In the genomic region with DNA sequence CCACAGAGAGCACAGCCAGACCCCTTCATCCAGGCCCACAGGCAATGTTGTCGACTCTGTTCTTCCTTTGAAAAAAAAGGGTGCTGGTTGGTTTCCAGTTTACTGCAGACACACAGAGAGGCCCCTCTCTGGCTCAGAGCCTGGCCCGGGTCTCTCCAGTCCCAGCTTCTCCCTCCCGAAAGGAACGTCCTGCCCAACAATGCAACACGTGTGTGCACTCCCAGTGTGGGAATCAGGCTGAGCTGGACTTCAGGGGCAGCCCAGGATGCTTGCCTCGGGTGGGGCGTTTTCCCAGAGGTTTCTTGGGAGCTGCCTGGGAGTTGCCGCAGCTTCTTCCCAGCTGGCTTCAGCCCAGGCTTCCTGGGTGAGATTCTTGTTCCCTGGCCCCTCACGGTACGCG, we compare ENCODE assay signal across 19 cellular contexts. TPM values are rescaled to one million over a fixed set of nuclear protein-coding genes. Genes with fewer than 3 reads are reported as not detected.
A peak's percentile ranks its signal among the peaks of the same experiment; 100 is the strongest.
DNase-seq lines count a peak whose midpoint lies in the region; ATAC-seq and TF ChIP-seq lines count a peak whose summit lies in the region.
"Had no signal": no experiment of that assay in that cellular context is flagged by ENCODE, and none has a peak within 500 bp of the region (broad histone marks: within the 10 kb centered on the region; RNA-seq: fewer than 3 reads in every experiment).

No MANE protein-coding gene starts in this region.

- DNase-seq in fibroblast of pulmonary artery (ENCODE audit: low read depth), result peak; percentile 13
- no peak for DNase-seq in neuronal stem cell (ENCODE audit: low spot score)
- no peak for DNase-seq in NAMALWA (ENCODE audit: low spot score)
- no peak for DNase-seq in NCI-H2107 treated with DMSO at 0.1 percent for 48 hours (lab: John Stamatoyannopoulos, UW; ENCODE audit: unreplicated experiment)
- DNase-seq: DMS79 treated with DMSO at 0.1 percent for 48 hours, GDM1, KBM-7, NCI-H1105 treated with DMSO at 0.1 percent for 48 hours, NCI-H1694, NCI-H2227 treated with DMSO at 0.1 percent for 48 hours, NCI-H524, NCI-H82, SIG-M5 had no signal

- H3K9me3 ChIP-seq in HEK293 (ENCODE audit: control insufficient read depth, insufficient read depth, low read depth, low read length), result no peaks in the 10 kb centered on the region
- H3K9me3 ChIP-seq in neuronal stem cell (replicated peaks in 1 of 2; ENCODE audit: control insufficient read depth in 2 of 2, insufficient read depth in 1 of 2, low read depth in 1 of 2, low read length in 2 of 2), result peaks cover 0 to 18% of the 10 kb centered on the region in 2 donors

- H3K27ac ChIP-seq in HEK293 (ENCODE audit: extremely low read depth, low read depth, low read length) (no peak overlapping the region), neuronal stem cell (replicated peaks; ENCODE audit: low read length) (no peak overlapping the region)
- H3K27ac ChIP-seq: C4-2B had no signal

- TF ChIP-seq CTCF in HEK293 (tag by site-specific recombination; IDR thresholded peaks at IDR 0.05), result no peak
- TF ChIP-seq CTCF in fibroblast of pulmonary artery (IDR thresholded peaks at IDR 0.05; ENCODE audit: low read length, missing control alignments), result no peak

- no peak overlapping the region for H2AFZ ChIP-seq in neuronal stem cell (ENCODE audit: low read length)

- H3K18ac ChIP-seq in neuronal stem cell (ENCODE audit: low read length), result peak overlapping the region; percentile 8

- no peaks in the 10 kb centered on the region for H3K79me1 ChIP-seq in neuronal stem cell (ENCODE audit: low read depth, low read length)

- no peaks in the 10 kb centered on the region for H3K27me3 ChIP-seq in neuronal stem cell (ENCODE audit: control insufficient read depth in 3 of 3, insufficient read depth in 3 of 3, low read depth in 1 of 3, low read length in 3 of 3)

- H3K9ac ChIP-seq in neuronal stem cell (ENCODE audit: low read depth, low read length, poor library complexity), result no peak overlapping the region

- no peak overlapping the region for H4K91ac ChIP-seq in neuronal stem cell (ENCODE audit: low read depth, low read length, poor library complexity)

- no peak overlapping the region for H3K4me3 ChIP-seq in HEK293 (ENCODE audit: low read depth, low read length)
- no peak overlapping the region for H3K4me3 ChIP-seq in fibroblast of pulmonary artery (replicated peaks; ENCODE audit: low read depth, low read length)
- H3K4me3 ChIP-seq in neuronal stem cell (ENCODE audit: low read length in 2 of 2), result no peak overlapping the region

- H3K23ac ChIP-seq in neuronal stem cell (ENCODE audit: low read depth, low read length, poor library complexity), result no peak overlapping the region

- H2AK5ac ChIP-seq in neuronal stem cell (ENCODE audit: low read depth, low read length), result no peak overlapping the region

- H2BK120ac ChIP-seq in neuronal stem cell (ENCODE audit: low read depth, low read length), result no peak overlapping the region

- WGBS in neuronal stem cell (ENCODE audit: extremely low coverage in 2 of 2, insufficient read length in 2 of 2, insufficient replicate concordance in 1 of 2), 2 donors, result no CpG with 5 or more reads among the region's 11 CpGs

- H2BK5ac ChIP-seq in neuronal stem cell (ENCODE audit: low read length), result no peak overlapping the region

- H3K36me3 ChIP-seq in HEK293 (ENCODE audit: control insufficient read depth in 2 of 2, insufficient read depth in 1 of 2, low read length in 2 of 2), result no peaks in the 10 kb centered on the region
- peaks cover 0 to 1% of the 10 kb centered on the region in 2 donors for H3K36me3 ChIP-seq in neuronal stem cell (replicated peaks in 1 of 2; ENCODE audit: control insufficient read depth in 2 of 2, insufficient read depth in 2 of 2, low read length in 2 of 2)

- POLR2A ChIA-PET in HEK293 (lab: Yijun Ruan, JAX), result interaction anchor here (1.0 kb wide), 1 partner anchor 35 kb away, joined by 3 read pairs; no protein-coding TSS in a partner anchor

- CTCF ChIA-PET in HEK293 (lab: Yijun Ruan, JAX), result no interaction called here

- no peak overlapping the region for H2BK12ac ChIP-seq in neuronal stem cell (ENCODE audit: low read length)

- ATAC-seq in GM21825 (IDR thresholded peaks at IDR 0.05; ENCODE audit: unreplicated experiment) (no peak), HG03469 (IDR thresholded peaks at IDR 0.05; ENCODE audit: unreplicated experiment) (no peak)
- ATAC-seq: HepG2, SK-N-SH treated with all-trans-retinoic acid at 6 μM for 48 hours had no signal

- no peak overlapping the region for H4K8ac ChIP-seq in neuronal stem cell (ENCODE audit: low read depth, low read length)

- H3K14ac ChIP-seq in neuronal stem cell (ENCODE audit: low read length), result no peak overlapping the region

- no peak overlapping the region for H3K4ac ChIP-seq in neuronal stem cell (ENCODE audit: low read length)

- H2BK15ac ChIP-seq in neuronal stem cell (ENCODE audit: low read length), result no peak overlapping the region

- H3K4me2 ChIP-seq in neuronal stem cell (ENCODE audit: insufficient read depth, low read length, poor library complexity, severe bottlenecking), result no peak overlapping the region

- no peaks in the 10 kb centered on the region for H3K4me1 ChIP-seq in HEK293 (ENCODE audit: control insufficient read depth, insufficient read depth, low read length)
- H3K4me1 ChIP-seq in neuronal stem cell (ENCODE audit: control insufficient read depth in 2 of 2, insufficient read depth in 1 of 2, low read depth in 1 of 2, low read length in 2 of 2), result peaks cover 33 to 45% of the 10 kb centered on the region in 2 donors

TF ChIP-seq in HEK293, 187 proteins besides CTCF, POLR2A, EP300 and RAD21:
- TF ChIP-seq GLIS2 (tag by site-specific recombination; IDR thresholded peaks at IDR 0.05), result no peak
- TF ChIP-seq OSR2 (tag by site-specific recombination; IDR thresholded peaks at IDR 0.05), result no peak
- peak; percentile 34; the same call in 1 of the 2 replicates for TF ChIP-seq ZNF394 (tag by site-specific recombination; IDR thresholded peaks at IDR 0.05; ENCODE audit: borderline replicate concordance)
- peak; percentile 47; the same call in 1 of the 2 replicates for TF ChIP-seq SCRT2 (tag by site-specific recombination; IDR thresholded peaks at IDR 0.05)
- TF ChIP-seq ZNF114 (tag by site-specific recombination; IDR thresholded peaks at IDR 0.05), result no peak
- TF ChIP-seq ZNF529 (tag by site-specific recombination; IDR thresholded peaks at IDR 0.05; ENCODE audit: insufficient replicate concordance), result no peak
- no peak for TF ChIP-seq ZNF792 (tag by site-specific recombination; IDR thresholded peaks at IDR 0.05)
- TF ChIP-seq GLI2 (tag by site-specific recombination; IDR thresholded peaks at IDR 0.05; ENCODE audit: borderline replicate concordance, low read depth), result no peak
- no peak for TF ChIP-seq ZSCAN30 (tag by site-specific recombination; IDR thresholded peaks at IDR 0.05)
- 0 out of 2 replicates have a peak, but pooled peaks have one; percentile 14 for TF ChIP-seq KLF1 (tag by site-specific recombination; IDR thresholded peaks at IDR 0.05)

RNA-seq across cellular contexts. Expression of a gene that starts 4.6 kb away (rescaled TPM):
- polyA plus RNA-seq in neuronal stem cell (2013, experiment 1 of 2), result 39.2 TPM
- polyA plus RNA-seq in neuronal stem cell (2013, experiment 2 of 2), result 40.2 TPM
- polyA plus RNA-seq: HepG2 had no signal

RNA-seq across cellular contexts. Expression of a gene that starts 13.8 kb away (rescaled TPM):
- polyA plus RNA-seq in neuronal stem cell (2013, experiment 1 of 2), result 60.7 TPM
- 56.3 TPM for polyA plus RNA-seq in neuronal stem cell (2013, experiment 2 of 2)

RNA-seq across cellular contexts. Expression of a gene that starts 23.1 kb away (rescaled TPM):
- polyA plus RNA-seq in neuronal stem cell (2013, experiment 1 of 2), result 0.03 TPM
- polyA plus RNA-seq in neuronal stem cell (2013, experiment 2 of 2), result 0.06 TPM

RNA-seq across cellular contexts. Expression of a gene that starts 34.2 kb away (rescaled TPM):
- 0.13 TPM for polyA plus RNA-seq in neuronal stem cell (2013, experiment 1 of 2)
- polyA plus RNA-seq in neuronal stem cell (2013, experiment 2 of 2), result 0.08 TPM
- polyA plus RNA-seq: HepG2 had no signal

RNA-seq across cellular contexts. Expression of a gene that starts 42.9 kb away (rescaled TPM):
- 33.5 TPM for polyA plus RNA-seq in neuronal stem cell (2013, experiment 1 of 2)
- polyA plus RNA-seq in neuronal stem cell (2013, experiment 2 of 2), result 33.7 TPM
